ENCODE assay signal across 8 cellular contexts in genomic region chr10:48655426-48656240, GRCh38. TPM values are rescaled to one million over a fixed set of nuclear protein-coding genes. Genes with fewer than 3 reads are reported as not detected.
DNase-seq lines count a peak whose midpoint lies in the region; ATAC-seq and TF ChIP-seq lines count a peak whose summit lies in the region.

No MANE protein-coding gene starts in this region.

- H3K4me3 ChIP-seq in AG09309 (ENCODE audit: control insufficient read depth, low read depth, low read length): peak overlapping the region; percentile 51

- H3K36me3 Mint-ChIP-seq in activated naive CD8-positive, alpha-beta T cell treated with anti-CD3 and anti-CD28 coated beads for 36 hours: no peaks in the 10 kb centered on the region

- ATAC-seq in GM18909 (IDR thresholded peaks at IDR 0.05; ENCODE audit: poor library complexity, unreplicated experiment) (peak; percentile 13), HG03520 (IDR thresholded peaks at IDR 0.05; ENCODE audit: unreplicated experiment) (peak; percentile 16), left cardiac atrium (peak; percentile 77 to 91), GM18519 (IDR thresholded peaks at IDR 0.05; ENCODE audit: low FRiP score, unreplicated experiment) (no peak)

- peaks cover 2% of the 10 kb centered on the region for H3K4me1 Mint-ChIP-seq in activated naive CD8-positive, alpha-beta T cell treated with anti-CD3 and anti-CD28 coated beads for 36 hours

- no peak overlapping the region for H3K27ac Mint-ChIP-seq in activated naive CD8-positive, alpha-beta T cell treated with anti-CD3 and anti-CD28 coated beads for 36 hours

- peak overlapping the region; percentile 30 for H3K4me3 Mint-ChIP-seq in activated naive CD8-positive, alpha-beta T cell treated with anti-CD3 and anti-CD28 coated beads for 36 hours

- no peak for DNase-seq in AG09309 (ENCODE audit: low read depth)
- no peak for DNase-seq in activated naive CD8-positive, alpha-beta T cell treated with anti-CD3 and anti-CD28 coated beads for 36 hours
- peak; percentile 85 for DNase-seq in left cardiac atrium
- DNase-seq in pons (ENCODE audit: low spot score): peak; percentile 71
- DNase-seq in effector CD4-positive, alpha-beta T cell: no peak

- no peak for TF ChIP-seq CTCF in AG09309 (IDR thresholded peaks at IDR 0.05; ENCODE audit: control insufficient read depth, insufficient read depth, low read depth, low read length, missing control alignments)

- intact Hi-C loops in left cardiac atrium (cut with DNase I): loop anchor here (1.0 to 10.0 kb wide), 6 partner anchors 103 to 862 kb away; no protein-coding TSS in a partner anchor

- peaks cover 34% of the 10 kb centered on the region for H3K27me3 Mint-ChIP-seq in activated naive CD8-positive, alpha-beta T cell treated with anti-CD3 and anti-CD28 coated beads for 36 hours

- H3K9me3 Mint-ChIP-seq in activated naive CD8-positive, alpha-beta T cell treated with anti-CD3 and anti-CD28 coated beads for 36 hours: no peaks in the 10 kb centered on the region

RNA-seq across cellular contexts. Expression of gene WDFY4, which starts 29.0 kb away (rescaled TPM):
- 1 to 10 TPM in 1 of 2 experiments, under 1 TPM in 1; 0.93 to 1.2 TPM for total RNA-seq in activated naive CD8-positive, alpha-beta T cell treated with anti-CD3 and anti-CD28 coated beads for 36 hours
- total RNA-seq in left cardiac atrium: 1 to 10 TPM; 2.6 to 3.8 TPM

RNA-seq across cellular contexts. Expression of gene ARHGAP22, which starts 50.8 kb away (rescaled TPM):
- total RNA-seq in activated naive CD8-positive, alpha-beta T cell treated with anti-CD3 and anti-CD28 coated beads for 36 hours: not detected
- 1 to 10 TPM; 4.7 to 6.0 TPM for total RNA-seq in left cardiac atrium

Comparison
In these comparisons a context has a peak if more than half of its experiments do, and no peak if none do; other contexts are left out.
1. DNase-seq: peak in left cardiac atrium (single experiment) and pons (single experiment); none in AG09309 (single experiment), activated naive CD8-positive, alpha-beta T cell treated with anti-CD3 and anti-CD28 coated beads for 36 hours (single experiment) and effector CD4-positive, alpha-beta T cell (single experiment).
2. RNA of gene ARHGAP22, which starts 50.8 kb away (total RNA-seq): 4.7 to 6.0 TPM in left cardiac atrium; not detected in activated naive CD8-positive, alpha-beta T cell treated with anti-CD3 and anti-CD28 coated beads for 36 hours; every median in the first group is over 4 times any median in the second.